28 cellular contexts compared by ENCODE assay signal in the genomic region with DNA sequence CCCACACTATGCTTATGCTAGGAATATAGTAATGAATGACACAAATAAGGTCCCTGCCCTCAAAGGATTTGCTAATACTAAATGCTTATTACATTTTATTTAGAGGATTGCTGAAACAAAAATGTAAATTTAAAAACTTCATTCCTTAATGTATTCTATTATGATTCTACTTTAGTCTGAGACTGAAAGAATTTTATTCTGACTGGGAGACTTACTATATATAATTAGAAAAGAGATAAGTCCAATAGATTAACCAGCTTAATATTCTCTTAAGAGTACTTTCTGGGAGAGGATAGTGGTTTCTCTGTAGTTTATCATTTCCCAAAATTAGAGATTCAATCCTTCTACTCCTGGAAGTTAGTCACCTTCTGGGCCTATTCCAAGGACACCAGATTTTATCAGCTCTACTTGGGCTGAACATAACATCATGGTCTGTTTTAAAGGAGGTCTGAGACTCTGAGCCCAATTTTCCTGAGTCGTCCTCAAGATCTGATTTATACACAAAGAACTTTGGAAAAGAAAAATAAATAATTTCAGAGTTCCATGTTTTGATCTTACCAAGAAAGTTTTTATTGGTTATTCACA. TPM values are rescaled to one million over a fixed set of nuclear protein-coding genes. Genes with fewer than 3 reads are reported as not detected.
DNase-seq lines count a peak whose midpoint lies in the region; ATAC-seq and TF ChIP-seq lines count a peak whose summit lies in the region.
"Had no signal": no experiment of that assay in that cellular context is flagged by ENCODE, and none has a peak within 500 bp of the region (broad histone marks: within the 10 kb centered on the region; RNA-seq: fewer than 3 reads in every experiment).

No MANE protein-coding gene starts in this region.

- no peak overlapping the region for H3K4me3 ChIP-seq in HCT116 (replicated peaks in 1 of 2; ENCODE audit: low read depth in 1 of 2, low read length in 2 of 2)
- no peak overlapping the region for H3K4me3 ChIP-seq in fibroblast of the aortic adventitia (ENCODE audit: low read depth, low read length)
- H3K4me3 ChIP-seq: BLaER1, gastroesophageal sphincter, GM23338, spleen, tibial nerve had no signal

- BruUV-seq in HCT116 (replicated peaks; lab: Mats Ljungman, UMichigan) = no TSS peak

- ATAC-seq in HCT116 = no peak
- ATAC-seq in HG02981 (IDR thresholded peaks at IDR 0.05; ENCODE audit: unreplicated experiment) = no peak
- ATAC-seq: activated naive CD8-positive, alpha-beta T cell treated with anti-CD3 and anti-CD28 coated beads, Interleukin-2, amount 50 U/mL, for 24 hours; gastroesophageal sphincter; GM23338 had no signal

- H3K27ac Mint-ChIP-seq in activated CD4-positive, alpha-beta T cell treated with anti-CD3 and anti-CD28 coated beads, Interleukin-2, amount 10 ng/mL, durations not matched to agents 7 days and 5 days = no peak overlapping the region
- no peak overlapping the region for H3K27ac Mint-ChIP-seq in activated CD4-positive, alpha-beta memory T cell treated with anti-CD3 and anti-CD28 coated beads for 36 hours
- H3K27ac Mint-ChIP-seq: activated B cell treated with CpG ODN at 0.5 μM for 24 hours; activated naive CD8-positive, alpha-beta T cell treated with anti-CD3 and anti-CD28 coated beads, Interleukin-2, amount 50 U/mL, for 24 hours; GM23338; stimulated activated naive CD8-positive, alpha-beta T cell treated with anti-CD3 and anti-CD28 coated beads, Interleukin-15, Interleukin-2, amounts not matched to agents 100 ng/mL and 50 ng/mL, for 24 hours had no signal

- no peaks in the 10 kb centered on the region for H3K36me3 Mint-ChIP-seq in activated CD4-positive, alpha-beta T cell treated with anti-CD3 and anti-CD28 coated beads, Interleukin-2, amount 10 ng/mL, durations not matched to agents 7 days and 5 days (ENCODE audit: low read depth)
- H3K36me3 Mint-ChIP-seq in activated CD4-positive, alpha-beta memory T cell treated with anti-CD3 and anti-CD28 coated beads for 36 hours = no peaks in the 10 kb centered on the region

- CTCF ChIA-PET in HCT116 (lab: Charles Lee) = no interaction called here
- CTCF ChIA-PET in activated CD4-positive, alpha-beta T cell treated with anti-CD3 and anti-CD28 coated beads, Interleukin-2, amount 10 ng/mL, durations not matched to agents 7 days and 5 days (lab: Charles Lee) = no interaction called here
- CTCF ChIA-PET in activated CD4-positive, alpha-beta memory T cell treated with anti-CD3 and anti-CD28 coated beads for 36 hours (lab: Charles Lee) = no interaction called here

- no peaks in the 10 kb centered on the region for H3K4me1 Mint-ChIP-seq in activated CD4-positive, alpha-beta T cell treated with anti-CD3 and anti-CD28 coated beads, Interleukin-2, amount 10 ng/mL, durations not matched to agents 7 days and 5 days
- H3K4me1 Mint-ChIP-seq in activated CD4-positive, alpha-beta memory T cell treated with anti-CD3 and anti-CD28 coated beads for 36 hours (ENCODE audit: low read depth) = no peaks in the 10 kb centered on the region
- H3K4me1 Mint-ChIP-seq: activated B cell treated with CpG ODN at 0.5 μM for 24 hours; activated naive CD8-positive, alpha-beta T cell treated with anti-CD3 and anti-CD28 coated beads, Interleukin-2, amount 50 U/mL, for 24 hours; GM23338 had no signal

- no peaks in the 10 kb centered on the region for H3K9me2 ChIP-seq in HCT116 (ENCODE audit: insufficient read depth)

- no peaks in the 10 kb centered on the region for H3K79me2 ChIP-seq in HCT116 (ENCODE audit: insufficient read depth, low read length)

- no peak for TF ChIP-seq POLR2A in HCT116 (IDR thresholded peaks at IDR 0.05; ENCODE audit: borderline replicate concordance, extremely low read depth, insufficient read depth, insufficient read length)

- DNase-seq in HCT116 (ENCODE audit: low read depth, low spot score) = no peak
- DNase-seq in fibroblast of the aortic adventitia (ENCODE audit: low read depth) = peak; percentile 78
- no peak for DNase-seq in H4 (ENCODE audit: low spot score)
- no peak for DNase-seq in activated CD4-positive, alpha-beta T cell treated with anti-CD3 and anti-CD28 coated beads, Interleukin-2, amount 10 ng/mL, durations not matched to agents 7 days and 5 days
- DNase-seq in activated CD4-positive, alpha-beta memory T cell treated with anti-CD3 and anti-CD28 coated beads for 36 hours = no peak
- DNase-seq: activated B cell treated with CpG ODN at 0.5 μM for 24 hours; activated CD4-positive, alpha-beta T cell treated with anti-CD3 and anti-CD28 coated beads, Interleukin-2, amount 50 U/mL, for 48 hours; activated effector memory CD4-positive, alpha-beta T cell treated with Interleukin-2 at 50 U/mL for 16 hours; activated naive CD8-positive, alpha-beta T cell treated with anti-CD3 and anti-CD28 coated beads, Interleukin-2, amount 50 U/mL, for 24 hours; Calu3; NCI-H524 treated with DMSO at 0.1 percent for 48 hours; Right ventricle myocardium superior; spleen; stimulated activated CD4-positive, alpha-beta T cell treated with anti-CD3 and anti-CD28 coated beads, Interleukin-4, amount 100 ng/mL, for 4 hours; T1000 had no signal

- TF ChIP-seq CTCF in 22Rv1 (IDR thresholded peaks at IDR 0.05) (peak; percentile 61), HCT116 (IDR thresholded peaks at IDR 0.05 in 2 of 3, conservative IDR thresholded peaks at IDR 0.05 in 1 of 3; ENCODE audit: borderline replicate concordance in 1 of 3, insufficient read depth in 1 of 3, low read depth in 2 of 3, low read length in 2 of 3) (no peak), VCaP (conservative IDR thresholded peaks at IDR 0.05) (peak; percentile 6), fibroblast of the aortic adventitia (IDR thresholded peaks at IDR 0.05; ENCODE audit: insufficient read depth, low read length) (no peak)

- peak overlapping the region; percentile 96 for H2AFZ ChIP-seq in HCT116 (ENCODE audit: low read depth, low read length, poor library complexity, severe bottlenecking)
- H2AFZ ChIP-seq: GM23338 had no signal

- H3K9ac ChIP-seq in HCT116 (ENCODE audit: low read length) = no peak overlapping the region
- H3K9ac ChIP-seq: BLaER1 had no signal

- RAD21 ChIA-PET in HCT116 (lab: Charles Lee; ENCODE audit: low non-redundant PET in 1 of 2, low total read pairs in 2 of 2, uncharacterized antibody in 2 of 2, unreplicated experiment in 2 of 2) = no interaction called here

- H3K36me3 ChIP-seq in HCT116 (ENCODE audit: control insufficient read depth in 1 of 2, insufficient read depth in 2 of 2, low read length in 2 of 2) = no peaks in the 10 kb centered on the region
- H3K36me3 ChIP-seq: BLaER1, gastroesophageal sphincter, spleen, tibial nerve had no signal

- no peak for TF ChIP-seq RAD21 in HCT116 (IDR thresholded peaks at IDR 0.05; ENCODE audit: low read depth)

- peaks cover 4% of the 10 kb centered on the region for H3K9me3 Mint-ChIP-seq in activated CD4-positive, alpha-beta T cell treated with anti-CD3 and anti-CD28 coated beads, Interleukin-2, amount 10 ng/mL, durations not matched to agents 7 days and 5 days
- H3K9me3 Mint-ChIP-seq in activated CD4-positive, alpha-beta memory T cell treated with anti-CD3 and anti-CD28 coated beads for 36 hours = peaks cover 29% of the 10 kb centered on the region
- H3K9me3 Mint-ChIP-seq: GM23338 had no signal

- H3K4me1 ChIP-seq in HCT116 (ENCODE audit: control insufficient read depth in 1 of 2, insufficient read depth in 2 of 2, low read length in 2 of 2) = peaks cover 4 to 12% of the 10 kb centered on the region in 2 experiments; a peak in 3 of 4 replicates
- H3K4me1 ChIP-seq: BLaER1, gastroesophageal sphincter, spleen had no signal

- H3K27ac ChIP-seq in 22Rv1 (peak overlapping the region; percentile 82), HCT116 (ENCODE audit: low read depth, low read length) (no peak overlapping the region), VCaP (peak overlapping the region; percentile 95)
- H3K27ac ChIP-seq: BLaER1, gastroesophageal sphincter, spleen, tibial nerve had no signal

- no peaks in the 10 kb centered on the region for H4K20me1 ChIP-seq in HCT116 (ENCODE audit: insufficient read depth)
- H4K20me1 ChIP-seq: BLaER1 had no signal

- intact Hi-C loops in HCT116 (cut with micrococcal nuclease) = loop anchor here (5.0 kb wide), 1 partner anchor 74 kb away; no protein-coding TSS in a partner anchor
- intact Hi-C loops in activated CD4-positive, alpha-beta memory T cell treated with anti-CD3 and anti-CD28 coated beads for 36 hours (cut with micrococcal nuclease) = loop anchor here (2.0 kb wide), 1 partner anchor 173 kb away; no protein-coding TSS in a partner anchor

- peak overlapping the region; percentile 66; the same call in 1 of the 2 replicates for H3K4me2 ChIP-seq in HCT116 (ENCODE audit: low read length)
- H3K4me2 ChIP-seq: BLaER1, GM23338 had no signal

- H3K4me3 Mint-ChIP-seq in activated CD4-positive, alpha-beta T cell treated with anti-CD3 and anti-CD28 coated beads, Interleukin-2, amount 10 ng/mL, durations not matched to agents 7 days and 5 days = no peak overlapping the region
- H3K4me3 Mint-ChIP-seq in activated CD4-positive, alpha-beta memory T cell treated with anti-CD3 and anti-CD28 coated beads for 36 hours = no peak overlapping the region
- H3K4me3 Mint-ChIP-seq: activated B cell treated with CpG ODN at 0.5 μM for 24 hours; activated naive CD8-positive, alpha-beta T cell treated with anti-CD3 and anti-CD28 coated beads, Interleukin-2, amount 50 U/mL, for 24 hours; GM23338; stimulated activated naive CD8-positive, alpha-beta T cell treated with anti-CD3 and anti-CD28 coated beads, Interleukin-15, Interleukin-2, amounts not matched to agents 100 ng/mL and 50 ng/mL, for 24 hours had no signal

- H3K9me3 ChIP-seq in HCT116 (ENCODE audit: control insufficient read depth in 1 of 2, insufficient read depth in 1 of 2, low read depth in 1 of 2, low read length in 2 of 2) = 0 out of 4 replicates have a peak, but pooled peaks cover 0 to 3% of the 10 kb centered on the region in 2 experiments

- H3K27me3 ChIP-seq in HCT116 (ENCODE audit: insufficient read depth, low read length) = no peaks in the 10 kb centered on the region
- H3K27me3 ChIP-seq: BLaER1, gastroesophageal sphincter, spleen, tibial nerve had no signal

- POLR2A ChIA-PET in HCT116 (lab: Charles Lee) = no interaction called here
- POLR2A ChIA-PET in activated CD4-positive, alpha-beta T cell treated with anti-CD3 and anti-CD28 coated beads, Interleukin-2, amount 10 ng/mL, durations not matched to agents 7 days and 5 days (lab: Charles Lee) = no interaction called here
- POLR2A ChIA-PET in activated CD4-positive, alpha-beta memory T cell treated with anti-CD3 and anti-CD28 coated beads for 36 hours (lab: Charles Lee) = no interaction called here

- no peaks in the 10 kb centered on the region for H3K27me3 Mint-ChIP-seq in activated CD4-positive, alpha-beta T cell treated with anti-CD3 and anti-CD28 coated beads, Interleukin-2, amount 10 ng/mL, durations not matched to agents 7 days and 5 days
- no peaks in the 10 kb centered on the region for H3K27me3 Mint-ChIP-seq in activated CD4-positive, alpha-beta memory T cell treated with anti-CD3 and anti-CD28 coated beads for 36 hours
- H3K27me3 Mint-ChIP-seq: activated B cell treated with CpG ODN at 0.5 μM for 24 hours; activated naive CD8-positive, alpha-beta T cell treated with anti-CD3 and anti-CD28 coated beads, Interleukin-2, amount 50 U/mL, for 24 hours; stimulated activated naive CD8-positive, alpha-beta T cell treated with anti-CD3 and anti-CD28 coated beads, Interleukin-15, Interleukin-2, amounts not matched to agents 100 ng/mL and 50 ng/mL, for 24 hours had no signal

RNA-seq across cellular contexts. Expression of a gene that starts 41.1 kb away (rescaled TPM):
- total RNA-seq in HCT116 (2021; ENCODE audit: unreplicated experiment) (not detected), fibroblast of the aortic adventitia (ENCODE audit: low replicate concordance) (not detected in 2 replicates)
- polyA plus RNA-seq in HCT116 (2012) = not detected in 2 replicates
- total RNA-seq in H4 (2014; rRNA removed; shearing (Covaris generic)) = 0.14 TPM in 1 of 2 replicates, not detected in the other
- not detected for total RNA-seq in activated CD4-positive, alpha-beta T cell treated with anti-CD3 and anti-CD28 coated beads, Interleukin-2, amount 10 ng/mL, durations not matched to agents 7 days and 5 days
- not detected for total RNA-seq in activated CD4-positive, alpha-beta memory T cell treated with anti-CD3 and anti-CD28 coated beads for 36 hours
- total RNA-seq: activated B cell treated with CpG ODN at 0.5 μM for 24 hours, Calu3, cardiac septum, dermis blood vessel endothelial cell, gastroesophageal sphincter, GM23338, kidney epithelial cell, lung microvascular endothelial cell, renal cortical epithelial cell, Right ventricle myocardium superior, spleen, tibial nerve had no signal
- polyA plus RNA-seq: GM23338, spleen had no signal

Comparison
In these comparisons a context has a peak if more than half of its experiments do, and no peak if none do; other contexts are left out.
1. CTCF ChIP-seq: peak in 22Rv1 (single experiment) and VCaP (single experiment); none in HCT116 (0 of 3) and fibroblast of the aortic adventitia (single experiment).